Comparison of ENCODE assay signal across 14 cellular contexts in the genomic region with DNA sequence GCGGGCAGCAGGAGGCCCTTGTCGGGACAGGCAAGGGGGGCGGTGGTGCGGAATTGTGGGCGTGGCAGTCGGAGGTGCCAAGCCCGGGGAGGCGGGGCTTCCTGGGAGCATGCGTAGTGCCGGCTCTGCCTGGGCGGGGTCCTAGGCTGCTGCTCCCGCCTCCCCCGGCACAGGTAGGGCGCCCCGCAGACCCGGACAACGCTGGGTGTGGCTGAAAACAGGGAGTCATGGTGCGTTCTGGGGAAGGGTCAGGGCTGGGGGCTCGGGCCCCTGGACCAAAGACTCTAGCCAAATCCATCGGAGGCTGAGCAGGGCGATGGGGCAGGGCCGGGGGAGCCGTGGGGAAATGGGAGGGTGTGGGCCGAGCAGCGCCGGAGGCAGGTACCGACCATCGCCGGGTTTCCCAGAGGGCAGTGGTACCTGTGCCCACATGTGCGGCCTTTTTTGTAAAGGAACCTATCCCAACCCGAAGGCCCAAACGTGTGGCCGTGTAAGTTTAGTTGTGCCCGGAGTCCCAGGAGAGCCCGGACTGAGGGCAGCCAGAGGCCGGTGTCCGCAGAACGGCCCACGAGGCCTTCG.
DNase-seq lines count a peak whose midpoint lies in the region; ATAC-seq and TF ChIP-seq lines count a peak whose summit lies in the region.
"Had no signal": no experiment of that assay in that cellular context is flagged by ENCODE, and none has a peak within 500 bp of the region (broad histone marks: within the 10 kb centered on the region; RNA-seq: fewer than 3 reads in every experiment).

No MANE protein-coding gene starts in this region.

- H3K36me3 ChIP-seq in PC-3 (ENCODE audit: low read depth, low read length) (peaks cover 20% of the 10 kb centered on the region; the same call in 1 of the 2 replicates), kidney epithelial cell (ENCODE audit: control insufficient read depth, insufficient read depth, low read length) (no peaks in the 10 kb centered on the region), thoracic aorta (no peaks in the 10 kb centered on the region)

- H3K4me1 ChIP-seq in PC-3 (ENCODE audit: insufficient read depth, low read length) (peaks cover 9% of the 10 kb centered on the region), thoracic aorta (ENCODE audit: control insufficient read depth in 1 of 2, low read depth in 2 of 2) (peaks cover under 1 to 8% of the 10 kb centered on the region in 2 donors)

- H3K27ac ChIP-seq in PC-3 (ENCODE audit: low read length) (peak overlapping the region; percentile 3; the same call in 1 of the 2 replicates), thoracic aorta (no peak overlapping the region)
- H3K27ac ChIP-seq: esophagus squamous epithelium, GM23248, tibial artery had no signal

- peaks cover 2% of the 10 kb centered on the region for H3K4me1 Mint-ChIP-seq in T-helper 2 cell treated with Interferon-gamma antibody and Interleukin-4, amounts not matched to agents 5 μg/mL and 100 μg/mL, for 36 hours (ENCODE audit: low read depth)

- intact Hi-C loops in PC-3 (cut with micrococcal nuclease) = loop anchor here (1.0 to 5.0 kb wide), 2 partner anchors 38 to 40 kb away; no protein-coding TSS in a partner anchor

- H4K20me1 ChIP-seq in PC-3 (ENCODE audit: low read length) = no peaks in the 10 kb centered on the region

- no peaks in the 10 kb centered on the region for H3F3A ChIP-seq in PC-3 (ENCODE audit: low read length, unreplicated experiment)

- TF ChIP-seq CTCF in PC-3 (conservative IDR thresholded peaks at IDR 0.05; ENCODE audit: low read depth, low read length) (no peak), kidney epithelial cell (IDR thresholded peaks at IDR 0.05; ENCODE audit: insufficient read depth, low read length, poor library complexity, severe bottlenecking) (no peak), thoracic aorta (IDR thresholded peaks at IDR 0.05) (no peak), GM13977 (IDR thresholded peaks at IDR 0.05; ENCODE audit: extremely low read depth, insufficient read depth, missing control alignments) (no peak)

- no peaks in the 10 kb centered on the region for H3K9me3 Mint-ChIP-seq in T-helper 2 cell treated with Interferon-gamma antibody and Interleukin-4, amounts not matched to agents 5 μg/mL and 100 μg/mL, for 36 hours
- H3K9me3 Mint-ChIP-seq: activated T-helper 2 cell treated with anti-CD3 and anti-CD28 coated beads, Interferon-gamma antibody, Interleukin-2, Interleukin-4, amounts not matched to agents 10 μg/mL and 5 μg/mL and 100 μg/mL, durations not matched to agents 14 hours and 24 hours and 36 hours had no signal

- DNase-seq in T-helper 2 cell treated with Interferon-gamma antibody and Interleukin-4, amounts not matched to agents 5 μg/mL and 100 μg/mL, for 36 hours (ENCODE audit: low spot score) = no peak
- DNase-seq in T-helper 2 cell (no peak), PC-3 (peak; percentile 91), kidney epithelial cell (ENCODE audit: low read depth) (no peak), thoracic aorta (ENCODE audit: low spot score) (no peak), HUDEP-2 (lab: John Stamatoyannopoulos, UW; ENCODE audit: unreplicated experiment in 76 of 76) (no peak), GM13977 (ENCODE audit: low spot score) (no peak)
- DNase-seq: activated CD4-positive, alpha-beta T cell treated with anti-CD3 and anti-CD28 coated beads for 1 hour; esophagus squamous epithelium; GM23248; NK-92 treated with Interleukin-12 subunit alpha and Interleukin-12 subunit beta, amount 100 ng/mL, for 24 hours; tibial artery had no signal

- ATAC-seq in PC-3 = peak; percentile 88
- no peak for ATAC-seq in thoracic aorta (ENCODE audit: insufficient number of reproducible peaks, low FRiP score, low read depth)
- ATAC-seq in HG02852 (IDR thresholded peaks at IDR 0.05; ENCODE audit: unreplicated experiment) = no peak

- no peaks in the 10 kb centered on the region for H3K9me3 ChIP-seq in PC-3 (ENCODE audit: low read length)
- no peaks in the 10 kb centered on the region for H3K9me3 ChIP-seq in thoracic aorta
- H3K9me3 ChIP-seq: esophagus squamous epithelium, tibial artery had no signal

- H3K4me3 Mint-ChIP-seq in T-helper 2 cell treated with Interferon-gamma antibody and Interleukin-4, amounts not matched to agents 5 μg/mL and 100 μg/mL, for 36 hours = peak overlapping the region; percentile 26

- H3K79me2 ChIP-seq in PC-3 (ENCODE audit: low read length) = peaks cover 45% of the 10 kb centered on the region

- H3K27me3 ChIP-seq in PC-3 (ENCODE audit: low read length) = no peaks in the 10 kb centered on the region
- no peaks in the 10 kb centered on the region for H3K27me3 ChIP-seq in kidney epithelial cell (ENCODE audit: control insufficient read depth, insufficient read depth, low read length)
- H3K27me3 ChIP-seq in thoracic aorta (replicated peaks; ENCODE audit: insufficient read depth) = no peaks in the 10 kb centered on the region
- H3K27me3 ChIP-seq: esophagus squamous epithelium, tibial artery had no signal

- H3K4me3 ChIP-seq in PC-3 (ENCODE audit: low read length) (peak overlapping the region; percentile 78), kidney epithelial cell (ENCODE audit: low read depth, low read length) (peak overlapping the region; percentile 11), thoracic aorta (peak overlapping the region; percentile 28)
- H3K4me3 ChIP-seq: GM23248, tibial artery had no signal

- H3K36me3 Mint-ChIP-seq in T-helper 2 cell treated with Interferon-gamma antibody and Interleukin-4, amounts not matched to agents 5 μg/mL and 100 μg/mL, for 36 hours (ENCODE audit: low read depth) = no peaks in the 10 kb centered on the region

- peaks cover 7% of the 10 kb centered on the region for H3K27me3 Mint-ChIP-seq in T-helper 2 cell treated with Interferon-gamma antibody and Interleukin-4, amounts not matched to agents 5 μg/mL and 100 μg/mL, for 36 hours (ENCODE audit: low read depth)

- peak overlapping the region; percentile 88 for H3K9ac ChIP-seq in PC-3 (ENCODE audit: low read length)
- H3K9ac ChIP-seq: GM23248 had no signal

- no peak overlapping the region for H3K27ac Mint-ChIP-seq in T-helper 2 cell treated with Interferon-gamma antibody and Interleukin-4, amounts not matched to agents 5 μg/mL and 100 μg/mL, for 36 hours
- H3K27ac Mint-ChIP-seq: activated T-helper 2 cell treated with anti-CD3 and anti-CD28 coated beads, Interferon-gamma antibody, Interleukin-2, Interleukin-4, amounts not matched to agents 10 μg/mL and 5 μg/mL and 100 μg/mL, durations not matched to agents 14 hours and 24 hours and 36 hours had no signal

- no peaks in the 10 kb centered on the region for H3K9me2 ChIP-seq in PC-3 (replicated peaks; ENCODE audit: low read length)

- in situ Hi-C loops in GM13977 (cut with MboI; ENCODE audit: low pct_unique_long_range_greater_than_20kb, low sequenced_read_pairs, unreplicated experiment) = no loop called here

- H2AFZ ChIP-seq in PC-3 (ENCODE audit: low read length) = peak overlapping the region; percentile 82
- H2AFZ ChIP-seq: GM23248 had no signal

- CTCF ChIA-PET in PC-3 (lab: Charles Lee) = no interaction called here

- POLR2A ChIA-PET in PC-3 (lab: Charles Lee; ENCODE audit: unreplicated experiment) = no interaction called here

- BruUV-seq in PC-3 (replicated peaks; lab: Mats Ljungman, UMichigan) = TSS peak; percentile 58

- peak overlapping the region; percentile 88 for H3K4me2 ChIP-seq in PC-3 (ENCODE audit: low read length)

Comparison
In these comparisons a context has a peak if more than half of its experiments do, and no peak if none do; other contexts are left out.
1. H3K4me3 ChIP-seq: peak in every context shown above with its lines; median percentile 78 in PC-3; 28 in thoracic aorta; 11 in kidney epithelial cell.